ENCODE assay signal across 6 cellular contexts in genomic region chr12:6915023-6915788, GRCh38. TPM values are rescaled to one million over a fixed set of nuclear protein-coding genes. Genes with fewer than 3 reads are reported as not detected.
DNase-seq lines count a peak whose midpoint lies in the region; ATAC-seq and TF ChIP-seq lines count a peak whose summit lies in the region.

No MANE protein-coding gene starts in this region.

- no peak for DNase-seq in GM12864 (ENCODE audit: low read depth)
- no peak for DNase-seq in PC-3
- DNase-seq in right atrium auricular region (ENCODE audit: low spot score), result no peak
- DNase-seq in upper lobe of right lung, result no peak
- no peak for DNase-seq in HCEC 1CT

- H3K9me3 ChIP-seq in PC-3 (ENCODE audit: low read length), result no peaks in the 10 kb centered on the region
- no peaks in the 10 kb centered on the region for H3K9me3 ChIP-seq in right atrium auricular region
- H3K9me3 ChIP-seq in upper lobe of right lung, result no peaks in the 10 kb centered on the region

- POLR2A ChIA-PET in PC-3 (lab: Charles Lee; ENCODE audit: unreplicated experiment), result interaction anchor here (0.7 kb wide), 1 partner anchor 29 kb away, joined by 4 read pairs; the partner anchor contains the start of gene C12orf57

- intact Hi-C loops in PC-3 (cut with micrococcal nuclease) (no loop called here), upper lobe of right lung (cut with DNase I) (no loop called here)

- TF ChIP-seq CTCF in GM12864 (IDR thresholded peaks at IDR 0.05; ENCODE audit: low read depth, low read length, missing control alignments), result no peak
- TF ChIP-seq CTCF in PC-3 (conservative IDR thresholded peaks at IDR 0.05; ENCODE audit: low read depth, low read length), result no peak
- TF ChIP-seq CTCF in right atrium auricular region (IDR thresholded peaks at IDR 0.05), result no peak
- no peak for TF ChIP-seq CTCF in upper lobe of right lung (IDR thresholded peaks at IDR 0.05)

- TSS peak; percentile 34 for BruUV-seq in PC-3 (replicated peaks; lab: Mats Ljungman, UMichigan)

- H3K4me2 ChIP-seq in PC-3 (ENCODE audit: low read length), result peak overlapping the region; percentile 95

- no peaks in the 10 kb centered on the region for H3K9me2 ChIP-seq in PC-3 (replicated peaks; ENCODE audit: low read length)

- H3K27me3 ChIP-seq in PC-3 (ENCODE audit: low read length), result no peaks in the 10 kb centered on the region
- no peaks in the 10 kb centered on the region for H3K27me3 ChIP-seq in right atrium auricular region
- H3K27me3 ChIP-seq in upper lobe of right lung, result no peaks in the 10 kb centered on the region

- peak; percentile 3; the same call in 1 of the 2 replicates for ATAC-seq in PC-3
- ATAC-seq in upper lobe of right lung, result peak; percentile 5
- no peak for ATAC-seq in HG02973 (IDR thresholded peaks at IDR 0.05; ENCODE audit: unreplicated experiment)

- peaks cover 15% of the 10 kb centered on the region for H3K79me2 ChIP-seq in PC-3 (ENCODE audit: low read length)

- H3K9ac ChIP-seq in PC-3 (ENCODE audit: low read length), result peak overlapping the region; percentile 55

- H4K20me1 ChIP-seq in PC-3 (ENCODE audit: low read length), result no peaks in the 10 kb centered on the region

- H3K4me1 ChIP-seq in PC-3 (ENCODE audit: insufficient read depth, low read length) (0 out of 2 replicates have a peak, but pooled peaks cover 4% of the 10 kb centered on the region), right atrium auricular region (peaks cover 0 to 23% of the 10 kb centered on the region in 2 donors), upper lobe of right lung (peaks cover 6% of the 10 kb centered on the region)

- H3F3A ChIP-seq in PC-3 (ENCODE audit: low read length, unreplicated experiment), result no peaks in the 10 kb centered on the region

- peak overlapping the region; percentile 84 for H2AFZ ChIP-seq in PC-3 (ENCODE audit: low read length)

- H3K36me3 ChIP-seq in PC-3 (ENCODE audit: low read depth, low read length), result no peaks in the 10 kb centered on the region
- H3K36me3 ChIP-seq in right atrium auricular region, result peaks cover 4% of the 10 kb centered on the region
- no peaks in the 10 kb centered on the region for H3K36me3 ChIP-seq in upper lobe of right lung

- H3K27ac ChIP-seq in PC-3 (ENCODE audit: low read length) (no peak overlapping the region), right atrium auricular region (peak overlapping the region; percentile 73 to 78), upper lobe of right lung (peak overlapping the region; percentile 80)

- CTCF ChIA-PET in PC-3 (lab: Charles Lee), result no interaction called here

- H3K4me3 ChIP-seq in GM12864 (ENCODE audit: low read depth, low read length), result peak overlapping the region; percentile 76
- H3K4me3 ChIP-seq in PC-3 (ENCODE audit: low read length), result peak overlapping the region; percentile 75
- H3K4me3 ChIP-seq in right atrium auricular region, result peak overlapping the region; percentile 76 to 81
- peak overlapping the region; percentile 62 for H3K4me3 ChIP-seq in upper lobe of right lung

RNA-seq across cellular contexts. Expression of gene ENO2, which starts 0.8 kb away (rescaled TPM):
- total RNA-seq in PC-3 (2014; rRNA removed) (30.2 and 35.2 TPM in 2 replicates), right atrium auricular region (10 to 100 TPM in 1 of 2 donors, 1 to 10 TPM in 1; 9.7 to 36.9 TPM), upper lobe of right lung (41.8 TPM)

RNA-seq across cellular contexts. Expression of gene LRRC23, which starts 10.6 kb away (rescaled TPM):
- total RNA-seq in PC-3 (2014; rRNA removed) (5.1 and 13.6 TPM in 2 replicates), right atrium auricular region (10 to 100 TPM in 1 of 2 donors, 1 to 10 TPM in 1; 8.4 to 15.6 TPM), upper lobe of right lung (13.3 TPM)

RNA-seq across cellular contexts. Expression of gene ATN1, which starts 12.6 kb away (rescaled TPM):
- total RNA-seq in PC-3 (2014; rRNA removed) (11.6 and 41.5 TPM in 2 replicates), right atrium auricular region (10 to 100 TPM; 37.1 to 68.9 TPM), upper lobe of right lung (149 TPM)

RNA-seq across cellular contexts. Expression of gene RNU7-1, which starts 28.4 kb away (rescaled TPM):
- not detected in 2 replicates for total RNA-seq in PC-3 (2014; rRNA removed)
- not detected for total RNA-seq in right atrium auricular region
- total RNA-seq in upper lobe of right lung, result not detected

RNA-seq across cellular contexts. Expression of gene C12orf57, which starts 28.6 kb away (rescaled TPM):
- total RNA-seq in PC-3 (2014; rRNA removed), result 125 and 130 TPM in 2 replicates
- total RNA-seq in right atrium auricular region, result 100 to 1,000 TPM; 398 to 533 TPM
- 197 TPM for total RNA-seq in upper lobe of right lung
